1 cellular context compared by ENCODE assay signal in the genomic region with DNA sequence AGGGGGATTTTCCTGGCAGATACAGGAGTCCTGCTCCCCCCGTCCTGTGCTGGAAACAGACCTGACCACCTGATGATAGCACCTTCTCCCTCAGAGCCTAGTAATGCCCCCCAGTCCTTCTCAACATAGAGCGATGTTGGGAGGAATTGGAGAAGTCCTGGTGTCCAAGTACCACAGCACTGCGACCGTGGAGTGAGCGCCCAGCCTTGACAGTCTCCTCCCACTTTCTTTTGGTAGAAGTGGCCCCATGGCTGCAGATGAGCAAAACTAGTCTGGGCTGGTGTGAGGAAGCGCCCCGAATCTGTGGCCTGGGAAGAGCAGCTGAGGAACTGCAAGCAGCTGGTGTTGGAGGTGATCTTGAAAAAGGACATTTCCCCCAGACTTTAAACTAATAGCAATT.
TF ChIP-seq lines count a peak whose summit lies in the region.

No MANE protein-coding gene starts in this region.

TF ChIP-seq in GM23338, 12 proteins besides CTCF, POLR2A, EP300 and RAD21 (continued from another document):
- TF ChIP-seq REST (IDR thresholded peaks at IDR 0.05; ENCODE audit: unreplicated experiment) (no peak), ETS1 (IDR thresholded peaks at IDR 0.05) (no peak), ZNF462 (CRISPR knock-in tag; IDR thresholded peaks at IDR 0.05) (no peak), NANOG (IDR thresholded peaks at IDR 0.05; ENCODE audit: borderline replicate concordance) (no peak), POLR2AphosphoS5 (IDR thresholded peaks at IDR 0.05; ENCODE audit: low read depth) (no peak), EZH2phosphoT487 (IDR thresholded peaks at IDR 0.05; ENCODE audit: unreplicated experiment) (no peak), CREB1 (CRISPR knock-in tag; IDR thresholded peaks at IDR 0.05; ENCODE audit: low read depth) (no peak)
